8 cellular contexts compared by ENCODE assay signal in the genomic region with DNA sequence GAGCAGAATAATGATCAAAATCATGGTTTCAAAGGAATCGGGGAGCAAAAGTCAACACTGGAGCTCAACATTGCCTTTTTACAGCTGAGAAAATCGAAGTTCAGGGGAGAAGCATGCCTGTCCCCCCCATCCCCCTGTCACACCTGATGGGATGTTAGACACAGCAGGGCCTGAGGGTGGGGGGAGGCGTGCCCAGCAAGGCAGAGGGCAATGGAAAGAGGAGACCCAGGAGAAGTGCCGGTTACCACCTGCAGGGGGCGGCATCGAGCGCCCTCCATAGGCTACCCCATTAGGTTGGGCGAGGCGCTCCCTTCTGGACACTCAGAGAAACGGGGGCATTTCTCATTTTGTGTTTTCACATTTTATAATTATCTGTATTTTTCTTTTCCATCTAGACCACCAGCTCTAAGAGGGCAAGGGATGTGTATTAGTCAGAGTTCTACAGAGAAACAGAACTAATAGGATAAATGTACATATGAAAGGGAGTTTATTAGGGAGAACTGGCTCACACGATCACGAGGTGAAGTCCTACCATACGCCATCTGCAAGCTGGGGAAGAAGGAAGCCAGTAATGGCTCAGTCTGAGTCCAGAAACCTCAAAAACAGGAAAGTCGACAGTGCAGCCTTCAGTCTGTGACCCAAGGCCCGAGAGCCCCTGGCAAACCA.
DNase-seq lines count a peak whose midpoint lies in the region; ATAC-seq and TF ChIP-seq lines count a peak whose summit lies in the region.

No MANE protein-coding gene starts in this region.

- no peak overlapping the region for H3K27ac Mint-ChIP-seq in activated T-cell treated with anti-CD3 and anti-CD28 coated beads, Interleukin-2, amount 50 U/mL, for 24 hours

- no peaks in the 10 kb centered on the region for H3K36me3 Mint-ChIP-seq in activated T-cell treated with anti-CD3 and anti-CD28 coated beads, Interleukin-2, amount 50 U/mL, for 24 hours (ENCODE audit: low read depth)

- no peak for TF ChIP-seq CTCF in uterus (IDR thresholded peaks at IDR 0.05)

- H3K9me3 Mint-ChIP-seq in activated T-cell treated with anti-CD3 and anti-CD28 coated beads, Interleukin-2, amount 50 U/mL, for 24 hours: no peaks in the 10 kb centered on the region

- ATAC-seq in GM19025 (IDR thresholded peaks at IDR 0.05; ENCODE audit: low read depth, unreplicated experiment) (peak; percentile 94), HG03064 (IDR thresholded peaks at IDR 0.05; ENCODE audit: low read depth, unreplicated experiment) (peak; percentile 98)
- peak; percentile 87 for ATAC-seq in stimulated activated naive CD8-positive, alpha-beta T cell treated with anti-CD3 and anti-CD28 coated beads, Interleukin-15, Interleukin-2, amounts not matched to agents 100 U/mL and 50 U/mL, for 24 hours

- no peak for TF ChIP-seq POLR2A in uterus (IDR thresholded peaks at IDR 0.05)

- no peaks in the 10 kb centered on the region for H3K4me1 Mint-ChIP-seq in activated T-cell treated with anti-CD3 and anti-CD28 coated beads, Interleukin-2, amount 50 U/mL, for 24 hours (ENCODE audit: low read depth)

- no peak overlapping the region for H3K4me3 ChIP-seq in uterus

- H3K36me3 ChIP-seq in uterus: no peaks in the 10 kb centered on the region

- intact Hi-C loops in uterus (cut with DNase I; ENCODE audit: low total_unique reads): no loop called here

- H3K27ac ChIP-seq in uterus: no peak overlapping the region

- peaks cover 3% of the 10 kb centered on the region for H3K27me3 Mint-ChIP-seq in activated T-cell treated with anti-CD3 and anti-CD28 coated beads, Interleukin-2, amount 50 U/mL, for 24 hours

- DNase-seq in DMS53 (lab: John Stamatoyannopoulos, UW) (peak; percentile 80), NCI-H82 treated with DMSO at 0.1 percent for 48 hours (lab: John Stamatoyannopoulos, UW; ENCODE audit: unreplicated experiment) (peak; percentile 28), islet precursor cell (peak; percentile 81), uterus (no peak)
- peak; percentile 55 for DNase-seq in activated T-cell treated with anti-CD3 and anti-CD28 coated beads, Interleukin-2, amount 50 U/mL, for 24 hours
- peak; percentile 73 for DNase-seq in stimulated activated naive CD8-positive, alpha-beta T cell treated with anti-CD3 and anti-CD28 coated beads, Interleukin-15, Interleukin-2, amounts not matched to agents 100 U/mL and 50 U/mL, for 24 hours

- no peak overlapping the region for H3K4me3 Mint-ChIP-seq in activated T-cell treated with anti-CD3 and anti-CD28 coated beads, Interleukin-2, amount 50 U/mL, for 24 hours

- no peaks in the 10 kb centered on the region for H3K27me3 ChIP-seq in uterus

- H3K4me1 ChIP-seq in uterus: no peaks in the 10 kb centered on the region

- no peaks in the 10 kb centered on the region for H3K9me3 ChIP-seq in uterus

Comparison
In these comparisons a context has a peak if more than half of its experiments do, and no peak if none do; other contexts are left out.
1. DNase-seq: peak in DMS53 (single experiment), NCI-H82 treated with DMSO at 0.1 percent for 48 hours (single experiment), activated T-cell treated with anti-CD3 and anti-CD28 coated beads, Interleukin-2, amount 50 U/mL, for 24 hours (single experiment), islet precursor cell (single experiment) and stimulated activated naive CD8-positive, alpha-beta T cell treated with anti-CD3 and anti-CD28 coated beads, Interleukin-15, Interleukin-2, amounts not matched to agents 100 U/mL and 50 U/mL, for 24 hours (single experiment); none in uterus (0 of 2).
2. Peak in every context shown above with its lines, with median percentiles within 50 percentile points of each other: ATAC-seq.